ENCODE assay signal across 8 cellular contexts in the genomic region with DNA sequence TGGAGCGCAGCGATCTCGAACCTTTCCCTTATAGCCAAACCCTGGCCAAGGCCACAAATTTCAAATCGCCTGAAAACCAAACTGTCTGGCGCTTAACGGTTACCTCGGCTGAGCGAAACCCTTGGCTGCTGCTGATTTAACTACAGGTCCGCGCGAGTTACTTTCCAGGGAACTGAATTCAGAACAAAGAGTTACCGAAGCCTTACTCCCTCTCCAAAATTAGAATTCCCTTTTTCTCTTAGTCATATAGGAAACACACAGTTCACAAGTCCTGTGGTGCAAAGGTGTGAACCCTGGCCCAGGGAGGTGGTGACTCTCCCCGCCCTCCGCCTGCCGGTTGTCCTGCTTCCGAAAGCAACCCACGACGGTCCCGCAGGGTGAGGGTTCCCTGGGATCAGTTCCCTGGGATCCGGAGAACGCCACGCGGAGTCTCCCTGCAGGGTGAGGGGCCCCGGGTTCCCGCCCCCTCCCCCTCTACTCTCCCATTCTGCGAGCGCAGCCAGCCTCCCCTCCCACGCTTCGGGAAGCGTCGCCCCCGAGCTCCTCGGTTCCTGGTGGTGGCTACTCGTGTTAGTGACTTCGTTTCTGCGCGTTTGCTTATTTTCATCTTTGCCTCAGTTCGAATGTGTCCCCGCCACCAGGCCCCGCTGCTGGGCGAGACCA. TPM values are rescaled to one million over a fixed set of nuclear protein-coding genes. Genes with fewer than 3 reads are reported as not detected.
A peak's percentile ranks its signal among the peaks of the same experiment; 100 is the strongest.
DNase-seq lines count a peak whose midpoint lies in the region; ATAC-seq, FAIRE-seq and TF ChIP-seq lines count a peak whose summit lies in the region.
"Had no signal": no experiment of that assay in that cellular context is flagged by ENCODE, and none has a peak within 500 bp of the region (broad histone marks: within the 10 kb centered on the region; RNA-seq: fewer than 3 reads in every experiment).

No MANE protein-coding gene starts in this region.

- H3K9me3 Mint-ChIP-seq in IgD-negative memory B cell (no peaks in the 10 kb centered on the region), astrocyte (ENCODE audit: unreplicated experiment) (peaks cover 2% of the 10 kb centered on the region)
- no peaks in the 10 kb centered on the region for H3K9me3 Mint-ChIP-seq in stimulated activated naive CD8-positive, alpha-beta T cell treated with anti-CD3 and anti-CD28 coated beads, Interleukin-15, amount 100 ng/mL, for 72 hours

- FAIRE-seq in astrocyte (lab: Jason Lieb, UNC) (no peak), keratinocyte (lab: Jason Lieb, UNC) (peak; percentile 13)

- peaks cover 5% of the 10 kb centered on the region for H3K9me3 ChIP-seq in astrocyte (ENCODE audit: insufficient read depth, low read depth, low read length)
- H3K9me3 ChIP-seq in keratinocyte (ENCODE audit: control insufficient read depth, low read depth, low read length) = no peaks in the 10 kb centered on the region

- in situ Hi-C loops in G401 (cut with HindIII; ENCODE audit: low sequenced_read_pairs) = no loop called here

- no peaks in the 10 kb centered on the region for H4K20me1 ChIP-seq in astrocyte (ENCODE audit: insufficient read depth, low read length)
- no peaks in the 10 kb centered on the region for H4K20me1 ChIP-seq in keratinocyte (ENCODE audit: control insufficient read depth, extremely low read depth, insufficient read depth, low read length)

- H3K27me3 ChIP-seq in astrocyte (ENCODE audit: insufficient read depth, low read length) (peaks cover 36% of the 10 kb centered on the region), keratinocyte (ENCODE audit: control insufficient read depth, extremely low read depth, insufficient read depth, low read length) (peaks cover 44% of the 10 kb centered on the region)

- peaks cover 13 to 14% (median 14%) of the 10 kb centered on the region in 3 donors for H3K4me1 Mint-ChIP-seq in IgD-negative memory B cell
- no peaks in the 10 kb centered on the region for H3K4me1 Mint-ChIP-seq in astrocyte (ENCODE audit: low read depth, unreplicated experiment)
- H3K4me1 Mint-ChIP-seq in stimulated activated naive CD8-positive, alpha-beta T cell treated with anti-CD3 and anti-CD28 coated beads, Interleukin-15, amount 100 ng/mL, for 72 hours = peaks cover 38% of the 10 kb centered on the region

- H3K36me3 Mint-ChIP-seq in IgD-negative memory B cell = peaks cover 4% of the 10 kb centered on the region
- no peaks in the 10 kb centered on the region for H3K36me3 Mint-ChIP-seq in astrocyte (ENCODE audit: low read depth, unreplicated experiment)

- H3K27ac ChIP-seq in astrocyte (ENCODE audit: low read depth, low read length) (no peak overlapping the region), keratinocyte (ENCODE audit: control insufficient read depth, insufficient read depth, low read length) (no peak overlapping the region)

- peak overlapping the region; percentile 56 for H3K4me3 ChIP-seq in astrocyte (ENCODE audit: insufficient read depth, low read depth, low read length)
- peak overlapping the region; percentile 28 to 67 (median 64) for H3K4me3 ChIP-seq in keratinocyte (ENCODE audit: control insufficient read depth in 2 of 3, extremely low read depth in 1 of 3, insufficient read depth in 2 of 3, low read depth in 1 of 3, low read length in 3 of 3)

- H3K27me3 Mint-ChIP-seq in IgD-negative memory B cell (peaks cover 41% of the 10 kb centered on the region), astrocyte (ENCODE audit: low read depth, unreplicated experiment) (peaks cover 39% of the 10 kb centered on the region)
- peaks cover 71% of the 10 kb centered on the region for H3K27me3 Mint-ChIP-seq in stimulated activated naive CD8-positive, alpha-beta T cell treated with anti-CD3 and anti-CD28 coated beads, Interleukin-15, amount 100 ng/mL, for 72 hours

- no peaks in the 10 kb centered on the region for H3K79me2 ChIP-seq in astrocyte (ENCODE audit: insufficient read depth, low read length)
- H3K79me2 ChIP-seq in keratinocyte (ENCODE audit: control insufficient read depth, insufficient read depth, low read length) = no peaks in the 10 kb centered on the region

- DNase-seq in G401 (ENCODE audit: low spot score) (peak; percentile 19), astrocyte (ENCODE audit: low read depth) (no peak), keratinocyte (ENCODE audit: low read depth, low spot score) (no peak)
- DNase-seq in stimulated activated naive CD8-positive, alpha-beta T cell treated with anti-CD3 and anti-CD28 coated beads, Interleukin-15, amount 100 ng/mL, for 72 hours = peak; percentile 9 to 18

- H3K4me1 ChIP-seq in astrocyte (ENCODE audit: insufficient read depth, low read length) (peaks cover 20% of the 10 kb centered on the region), keratinocyte (ENCODE audit: control insufficient read depth, extremely low read depth, insufficient read depth, low read length) (peaks cover 8% of the 10 kb centered on the region)

- H3K4me3 Mint-ChIP-seq in IgD-negative memory B cell (peak overlapping the region; percentile 77 to 93 (median 87)), astrocyte (ENCODE audit: unreplicated experiment) (peak overlapping the region; percentile 68)
- peak overlapping the region; percentile 85 to 89 for H3K4me3 Mint-ChIP-seq in stimulated activated naive CD8-positive, alpha-beta T cell treated with anti-CD3 and anti-CD28 coated beads, Interleukin-15, amount 100 ng/mL, for 72 hours

- H3K27ac Mint-ChIP-seq in IgD-negative memory B cell (no peak overlapping the region), astrocyte (ENCODE audit: unreplicated experiment) (no peak overlapping the region)
- H3K27ac Mint-ChIP-seq in stimulated activated naive CD8-positive, alpha-beta T cell treated with anti-CD3 and anti-CD28 coated beads, Interleukin-15, amount 100 ng/mL, for 72 hours = peak overlapping the region in 1 of 2 donors; percentile 92

- H3K9ac ChIP-seq in astrocyte (ENCODE audit: low read length) = peak overlapping the region; percentile 34
- peak overlapping the region; percentile 22 for H3K9ac ChIP-seq in keratinocyte (ENCODE audit: control insufficient read depth, extremely low read depth, insufficient read depth, low read length)

- dilution Hi-C loops in keratinocyte (cut with MboI; ENCODE audit: extremely low pct_ligation_motif_present, low sequenced_read_pairs) = no loop called here

- H2AFZ ChIP-seq in astrocyte (ENCODE audit: low read depth, low read length) (peak overlapping the region; percentile 59), keratinocyte (ENCODE audit: control insufficient read depth, low read length) (peak overlapping the region; percentile 51)

- ATAC-seq in stimulated activated naive CD8-positive, alpha-beta T cell treated with anti-CD3 and anti-CD28 coated beads, Interleukin-15, amount 100 ng/mL, for 72 hours = peak; percentile 40
- ATAC-seq in HG02840 (IDR thresholded peaks at IDR 0.05; ENCODE audit: low FRiP score, unreplicated experiment) (no peak), GM21723 (IDR thresholded peaks at IDR 0.05; ENCODE audit: unreplicated experiment) (no peak)

- TF ChIP-seq CTCF in astrocyte (IDR thresholded peaks at IDR 0.05; ENCODE audit: insufficient read depth, low read depth, low read length) = no peak
- no peak for TF ChIP-seq CTCF in keratinocyte (optimal IDR thresholded peaks at IDR 0.05 in 1 of 3, IDR thresholded peaks at IDR 0.05 in 1 of 3, conservative IDR thresholded peaks at IDR 0.05 in 1 of 3; ENCODE audit: extremely low read depth in 1 of 3, insufficient read depth in 2 of 3, low read length in 3 of 3)

- no peaks in the 10 kb centered on the region for H3K9me1 ChIP-seq in keratinocyte (ENCODE audit: control insufficient read depth, extremely low read depth, insufficient read depth, low read length)

- H3K4me2 ChIP-seq in astrocyte (ENCODE audit: low read length) (peak overlapping the region; percentile 91), keratinocyte (ENCODE audit: control insufficient read depth, extremely low read depth, insufficient read depth, low read depth, low read length) (peak overlapping the region; percentile 85)

- H3K36me3 ChIP-seq in astrocyte (ENCODE audit: insufficient read depth, low read length) (no peaks in the 10 kb centered on the region), keratinocyte (ENCODE audit: control insufficient read depth in 2 of 2, extremely low read depth in 1 of 2, insufficient read depth in 2 of 2, low read length in 2 of 2) (peaks cover 0 to 5% of the 10 kb centered on the region in 2 experiments)

RNA-seq across cellular contexts. Expression of gene SLC35D3, which starts 1.1 kb away (rescaled TPM):
- not detected in 2 replicates for total RNA-seq in G401 (2014; rRNA removed; shearing (Covaris generic))
- polyA plus RNA-seq in IgD-negative memory B cell (not detected), keratinocyte (not detected in 3 replicates)
- total RNA-seq in astrocyte = not detected in 2 replicates
- not detected for polyA plus RNA-seq in keratinocyte (2011; ENCODE audit: low read depth)
- not detected in 2 replicates for polyA plus RNA-seq in keratinocyte (2011; cell fraction: cytosol; rRNA removed)
- polyA plus RNA-seq in keratinocyte (2011; cell fraction: nucleus; rRNA removed) = not detected in 2 replicates
- polyA plus RNA-seq in keratinocyte (2012; ENCODE audit: low replicate concordance) = not detected in 2 replicates
- polyA minus RNA-seq in keratinocyte = not detected in 3 replicates
- polyA minus RNA-seq in keratinocyte (2011; cell fraction: cytosol; rRNA and poly(A)+ RNA removed) = not detected
- polyA minus RNA-seq in keratinocyte (2011; cell fraction: nucleus; rRNA and poly(A)+ RNA removed) = not detected in 2 replicates
- total RNA-seq: T-helper 1 cell treated with Interleukin-12 subunit alpha and Interleukin-12 subunit beta and Interleukin-4 antibody, amounts not matched to agents 30 ng/mL and 1 ng/mL, for 36 hours had no signal

Comparison
In these comparisons a context has a peak if more than half of its experiments do, and no peak if none do; other contexts are left out.
1. DNase-seq: peak in G401 (single experiment) and stimulated activated naive CD8-positive, alpha-beta T cell treated with anti-CD3 and anti-CD28 coated beads, Interleukin-15, amount 100 ng/mL, for 72 hours (2 of 2); none in astrocyte (single experiment) and keratinocyte (single experiment).
2. Peak in every context shown above with its lines, with median percentiles within 50 percentile points of each other: H3K4me3 Mint-ChIP-seq.